26 cellular contexts compared by ENCODE assay signal in genomic region chr7:157769016-157769869, GRCh38.
A peak's percentile ranks its signal among the peaks of the same experiment; 100 is the strongest.
DNase-seq lines count a peak whose midpoint lies in the region; ATAC-seq and TF ChIP-seq lines count a peak whose summit lies in the region.
"Had no signal": no experiment of that assay in that cellular context is flagged by ENCODE, and none has a peak within 500 bp of the region (broad histone marks: within the 10 kb centered on the region; RNA-seq: fewer than 3 reads in every experiment).

No MANE protein-coding gene starts in this region.

- H3K36me3 ChIP-seq in left ventricle myocardium inferior: no peaks in the 10 kb centered on the region
- no peaks in the 10 kb centered on the region for H3K36me3 ChIP-seq in spleen
- H3K36me3 ChIP-seq: ascending aorta; BLaER1 treated with 17β-estradiol and CSF1 and Interleukin-3, amounts not matched to agents 10 nM and 100 nM; vagina had no signal

- peaks cover 33% of the 10 kb centered on the region for H3K9me3 Mint-ChIP-seq in chondrocyte (ENCODE audit: low read depth)

- peaks cover 6% of the 10 kb centered on the region for H3K27me3 Mint-ChIP-seq in chondrocyte (ENCODE audit: low read depth)
- H3K27me3 Mint-ChIP-seq: activated B cell treated with CpG ODN at 0.5 μM for 24 hours had no signal

- no peaks in the 10 kb centered on the region for H3K36me3 Mint-ChIP-seq in chondrocyte (ENCODE audit: low read depth)

- H3K27ac ChIP-seq in left ventricle myocardium inferior (replicated peaks) (no peak overlapping the region), spleen (no peak overlapping the region)
- H3K27ac ChIP-seq: ascending aorta; BLaER1 treated with 17β-estradiol and CSF1 and Interleukin-3, amounts not matched to agents 10 nM and 100 nM; KMS-11; testis; vagina had no signal

- WGBS in spleen, 5 donors: 74 to 82% (median 75%) methylated on average over 28 of the region's 28 CpGs

- DNase-seq in Right ventricle myocardium superior (peak; percentile 9), left ventricle myocardium inferior (no peak), NCI-H524 treated with DMSO at 0.1 percent for 48 hours (lab: John Stamatoyannopoulos, UW) (peak; percentile 2), chondrocyte (ENCODE audit: low spot score) (peak; percentile 72), spleen (peak; percentile 68), NCI-H526 (lab: John Stamatoyannopoulos, UW) (no peak), DMS 273 (lab: John Stamatoyannopoulos, UW; ENCODE audit: unreplicated experiment) (no peak)
- DNase-seq: activated B cell treated with CpG ODN at 0.5 μM for 24 hours; activated CD4-positive, alpha-beta T cell treated with anti-CD3 and anti-CD28 coated beads, Interleukin-2, amount 50 U/mL, for 4 hours; activated CD8-positive, alpha-beta memory T cell treated with anti-CD3 and anti-CD28 coated beads, Interleukin-2, amount 50 U/mL, for 4 hours; central memory CD4-positive, alpha-beta T cell; dermis blood vessel endothelial cell; NCI-H526 treated with DMSO at 0.1 percent for 48 hours; PC-3; stimulated activated CD4-positive, alpha-beta T cell treated with anti-CD3 and anti-CD28 coated beads, Interleukin-12 subunit alpha, Interleukin-12 subunit beta, amount 100 ng/mL, for 4 hours; stimulated activated naive CD4-positive, alpha-beta T cell treated with Interleukin-2 at 50 U/mL for 16 hours; T1000; testis had no signal

- peaks cover 60% of the 10 kb centered on the region for H3K27me3 ChIP-seq in left ventricle myocardium inferior (ENCODE audit: low read depth)
- peaks cover 0 to 35% (median 0%) of the 10 kb centered on the region in 7 donors for H3K27me3 ChIP-seq in spleen (replicated peaks in 1 of 7)
- H3K27me3 ChIP-seq: ascending aorta, testis, vagina had no signal

- no peak overlapping the region for H3K4me3 ChIP-seq in left ventricle myocardium inferior
- H3K4me3 ChIP-seq in spleen: no peak overlapping the region
- H3K4me3 ChIP-seq: ascending aorta; BLaER1 treated with 17β-estradiol and CSF1 and Interleukin-3, amounts not matched to agents 10 nM and 100 nM; testis; vagina had no signal

- ATAC-seq in Right ventricle myocardium superior (ENCODE audit: poor library complexity) (no peak), HG02970 (IDR thresholded peaks at IDR 0.05; ENCODE audit: low FRiP score, unreplicated experiment) (no peak)
- ATAC-seq: PC-3, Right ventricle myocardium inferior had no signal

- TF ChIP-seq CTCF in left ventricle myocardium inferior (IDR thresholded peaks at IDR 0.05; ENCODE audit: borderline replicate concordance): no peak
- TF ChIP-seq CTCF in chondrocyte (IDR thresholded peaks at IDR 0.05): no peak
- TF ChIP-seq CTCF in spleen (IDR thresholded peaks at IDR 0.05 in 8 of 11, conservative IDR thresholded peaks at IDR 0.05 in 3 of 11): no peak

- intact Hi-C loops in Right ventricle myocardium superior (cut with DNase I) (no loop called here), left ventricle myocardium inferior (cut with micrococcal nuclease) (no loop called here), spleen (cut with DNase I; ENCODE audit: low total_unique reads) (no loop called here)

- H3K9me3 ChIP-seq in left ventricle myocardium inferior (replicated peaks): peaks cover 20% of the 10 kb centered on the region
- H3K9me3 ChIP-seq in spleen: peaks cover 0 to 30% (median 10%) of the 10 kb centered on the region in 8 donors
- H3K9me3 ChIP-seq: testis, vagina had no signal

- H3K4me1 ChIP-seq in left ventricle myocardium inferior: no peaks in the 10 kb centered on the region
- H3K4me1 ChIP-seq in spleen: no peaks in the 10 kb centered on the region
- H3K4me1 ChIP-seq: ascending aorta, testis, vagina had no signal

- TF ChIP-seq POLR2A in spleen (IDR thresholded peaks at IDR 0.05): no peak

- H3K4me1 Mint-ChIP-seq in chondrocyte (ENCODE audit: low read depth): no peaks in the 10 kb centered on the region
- H3K4me1 Mint-ChIP-seq: activated B cell treated with CpG ODN at 0.5 μM for 24 hours had no signal

- no peak overlapping the region for H3K4me3 Mint-ChIP-seq in chondrocyte (ENCODE audit: unreplicated experiment)
- H3K4me3 Mint-ChIP-seq: activated B cell treated with CpG ODN at 0.5 μM for 24 hours; activated naive CD8-positive, alpha-beta T cell; memory B cell had no signal

- H3K27ac Mint-ChIP-seq in chondrocyte (ENCODE audit: unreplicated experiment): no peak overlapping the region
- H3K27ac Mint-ChIP-seq: activated B cell treated with CpG ODN at 0.5 μM for 24 hours; activated naive CD8-positive, alpha-beta T cell; memory B cell had no signal

Comparison
In these comparisons a context has a peak if more than half of its experiments do, and no peak if none do; other contexts are left out.
1. DNase-seq: peak in Right ventricle myocardium superior (single experiment), NCI-H524 treated with DMSO at 0.1 percent for 48 hours (single experiment), chondrocyte (single experiment) and spleen (single experiment); none in left ventricle myocardium inferior (single experiment), NCI-H526 (0 of 2) and DMS 273 (single experiment).